28 cellular contexts compared by ENCODE assay signal in genomic region chr21:29822064-29822463, GRCh38.
"Had no signal": no experiment of that assay in that cellular context is flagged by ENCODE, and none has a peak within 500 bp of the region (broad histone marks: within the 10 kb centered on the region; RNA-seq: fewer than 3 reads in every experiment).

No MANE protein-coding gene starts in this region.

- H3K36me3 ChIP-seq: colonic mucosa, esophagus muscularis mucosa, esophagus squamous epithelium, gastrocnemius medialis, gastroesophageal sphincter, heart left ventricle, heart right ventricle had no signal

- DNase-seq: colonic mucosa; cortex of kidney; dermis blood vessel endothelial cell; dorsolateral prefrontal cortex; effector CD4-positive, alpha-beta T cell; effector CD8-positive, alpha-beta T cell; effector memory CD4-positive, alpha-beta T cell; effector memory CD8-positive, alpha-beta T cell; endodermal cell; erythroblast; esophagus squamous epithelium; foreskin fibroblast; foreskin keratinocyte; foreskin melanocyte; gastrocnemius medialis; glutamatergic neuron; head of caudate nucleus; heart left ventricle; heart right ventricle had no signal

- FAIRE-seq: colon, endometrium, endothelial cell of umbilical vein, frontal cortex had no signal

- H3K9me3 ChIP-seq: colonic mucosa, esophagus muscularis mucosa, esophagus squamous epithelium, gastrocnemius medialis, gastroesophageal sphincter had no signal

- H3K27ac ChIP-seq: colonic mucosa, coronary artery, dorsolateral prefrontal cortex, epithelial cell of prostate, esophagus muscularis mucosa, esophagus squamous epithelium, foreskin keratinocyte, gastrocnemius medialis, gastroesophageal sphincter, heart left ventricle, heart right ventricle had no signal

- ATAC-seq: effector memory CD8-positive, alpha-beta T cell; esophagus mucosa; foreskin keratinocyte; gastrocnemius medialis; gastroesophageal sphincter; heart left ventricle; heart right ventricle had no signal

- H3K27me3 ChIP-seq: colonic mucosa, dorsolateral prefrontal cortex, esophagus muscularis mucosa, esophagus squamous epithelium, foreskin keratinocyte, gastrocnemius medialis, gastroesophageal sphincter, heart left ventricle, heart right ventricle had no signal

- H3K4me3 ChIP-seq: colonic mucosa, coronary artery, dorsolateral prefrontal cortex, esophagus muscularis mucosa, esophagus squamous epithelium, gastrocnemius medialis, gastroesophageal sphincter, heart left ventricle, heart right ventricle had no signal

- H3K4me1 ChIP-seq: colonic mucosa, esophagus muscularis mucosa, esophagus squamous epithelium, foreskin keratinocyte, gastrocnemius medialis, gastroesophageal sphincter, heart left ventricle, heart right ventricle had no signal
